24 cellular contexts compared by ENCODE assay signal in genomic region chr7:109864263-109864662, GRCh38.
DNase-seq lines count a peak whose midpoint lies in the region; ATAC-seq and TF ChIP-seq lines count a peak whose summit lies in the region.
"Had no signal": no experiment of that assay in that cellular context is flagged by ENCODE, and none has a peak within 500 bp of the region (broad histone marks: within the 10 kb centered on the region; RNA-seq: fewer than 3 reads in every experiment).

No MANE protein-coding gene starts in this region.

- H3K4me3 ChIP-seq in endodermal cell (ENCODE audit: low read length) (no peak overlapping the region), neural progenitor cell (no peak overlapping the region)
- H3K4me3 ChIP-seq: breast epithelium, mucosa of descending colon, tibial artery had no signal

- H3K27me3 Mint-ChIP-seq in endodermal cell (ENCODE audit: insufficient read depth) (no peaks in the 10 kb centered on the region), neural progenitor cell (ENCODE audit: insufficient read depth, low read depth) (no peaks in the 10 kb centered on the region)
- H3K27me3 Mint-ChIP-seq: activated T-cell treated with anti-CD3 and anti-CD28 coated beads, Interleukin-2, amount 50 U/mL, for 24 hours; progenitor cell of endocrine pancreas had no signal

- H4K20me1 ChIP-seq in neural progenitor cell (ENCODE audit: low read depth) = no peaks in the 10 kb centered on the region

- H3K4me1 ChIP-seq in endodermal cell (ENCODE audit: control insufficient read depth, insufficient read depth, low read length) (peaks cover 3% of the 10 kb centered on the region), neural progenitor cell (peaks cover 10% of the 10 kb centered on the region)
- H3K4me1 ChIP-seq: breast epithelium, tibial artery had no signal

- H3K27me3 ChIP-seq in endodermal cell (ENCODE audit: control insufficient read depth, insufficient read depth, low read length, poor library complexity, severe bottlenecking) = no peaks in the 10 kb centered on the region
- H3K27me3 ChIP-seq in neural progenitor cell = no peaks in the 10 kb centered on the region
- H3K27me3 ChIP-seq: breast epithelium, tibial artery had no signal

- TF ChIP-seq CTCF in endodermal cell (conservative IDR thresholded peaks at IDR 0.05) (no peak), neural progenitor cell (IDR thresholded peaks at IDR 0.05) (no peak)

- DNase-seq in DMS 273 treated with DMSO at 0.1 percent for 48 hours (lab: John Stamatoyannopoulos, UW) (peak; percentile 92), NCI-H2171 treated with DMSO at 0.1 percent for 48 hours (lab: John Stamatoyannopoulos, UW) (peak; percentile 86), endodermal cell (peak; percentile 45), neural progenitor cell (ENCODE audit: low spot score) (peak; percentile 62), activated gamma-delta T cell treated with Interleukin-2 at 50 U/mL for 16 hours (no peak), GOT3 (lab: John Stamatoyannopoulos, UW) (no peak)
- DNase-seq: activated naive CD4-positive, alpha-beta T cell treated with Interleukin-2 at 50 U/mL for 16 hours; activated T-cell treated with anti-CD3 and anti-CD28 coated beads, Interleukin-2, amount 50 U/mL, for 24 hours; amniotic stem cell; CD4-positive, alpha-beta T cell; effector CD8-positive, alpha-beta T cell; foreskin fibroblast; H9; mucosa of descending colon; NCI-H187 treated with DMSO at 0.1 percent for 48 hours; NCI-H226; stimulated activated CD4-positive, alpha-beta T cell treated with anti-CD3 and anti-CD28 coated beads, Interleukin-15, amount 100 ng/mL, for 24 hours; stimulated activated naive CD8-positive, alpha-beta T cell treated with anti-CD3 and anti-CD28 coated beads, Interleukin-15, amount 100 ng/mL, for 72 hours; tibial artery had no signal

- H3K27ac ChIP-seq in endodermal cell (ENCODE audit: low read depth, low read length) (no peak overlapping the region), neural progenitor cell (no peak overlapping the region)
- H3K27ac ChIP-seq: breast epithelium, KMS-11, tibial artery had no signal

- H3K9me3 ChIP-seq in endodermal cell (ENCODE audit: control insufficient read depth, low read length) (no peaks in the 10 kb centered on the region), neural progenitor cell (ENCODE audit: low read depth) (no peaks in the 10 kb centered on the region)
- H3K9me3 ChIP-seq: breast epithelium, mucosa of descending colon, tibial artery had no signal

- H3K9ac ChIP-seq in endodermal cell (ENCODE audit: extremely low read depth, low read length, poor library complexity, severe bottlenecking) = no peak overlapping the region
- H3K9ac ChIP-seq in neural progenitor cell = no peak overlapping the region
- H3K9ac ChIP-seq: KMS-11 had no signal

- H3K27ac Mint-ChIP-seq in endodermal cell (no peak overlapping the region), neural progenitor cell (peak overlapping the region; percentile 80)
- H3K27ac Mint-ChIP-seq: activated T-cell treated with anti-CD3 and anti-CD28 coated beads, Interleukin-2, amount 50 U/mL, for 24 hours; CD4-positive, alpha-beta T cell; H9; nephron; progenitor cell of endocrine pancreas; stimulated activated naive CD8-positive, alpha-beta T cell treated with anti-CD3 and anti-CD28 coated beads, Interleukin-15, amount 100 ng/mL, for 72 hours had no signal

- no peaks in the 10 kb centered on the region for H3F3A ChIP-seq in neural progenitor cell (ENCODE audit: low read depth)

- H2AFZ ChIP-seq in neural progenitor cell (replicated peaks) = no peak overlapping the region

- no peaks in the 10 kb centered on the region for H3K79me2 ChIP-seq in neural progenitor cell (ENCODE audit: low read depth)

- ATAC-seq in GM18502 (IDR thresholded peaks at IDR 0.05; ENCODE audit: poor library complexity, unreplicated experiment) = no peak
- ATAC-seq: mucosa of descending colon; stimulated activated naive CD8-positive, alpha-beta T cell treated with anti-CD3 and anti-CD28 coated beads, Interleukin-15, amount 100 ng/mL, for 72 hours had no signal

- H3K4me3 Mint-ChIP-seq in endodermal cell (no peak overlapping the region), neural progenitor cell (no peak overlapping the region)
- H3K4me3 Mint-ChIP-seq: activated T-cell treated with anti-CD3 and anti-CD28 coated beads, Interleukin-2, amount 50 U/mL, for 24 hours; CD4-positive, alpha-beta T cell; H9; nephron; stimulated activated naive CD8-positive, alpha-beta T cell treated with anti-CD3 and anti-CD28 coated beads, Interleukin-15, amount 100 ng/mL, for 72 hours had no signal

- H3K36me3 Mint-ChIP-seq in endodermal cell (ENCODE audit: low read depth) = no peaks in the 10 kb centered on the region
- H3K36me3 Mint-ChIP-seq in neural progenitor cell = no peaks in the 10 kb centered on the region

- H3K36me3 ChIP-seq in endodermal cell (ENCODE audit: control insufficient read depth, insufficient read depth, low read length) = no peaks in the 10 kb centered on the region
- H3K36me3 ChIP-seq in neural progenitor cell = no peaks in the 10 kb centered on the region
- H3K36me3 ChIP-seq: breast epithelium, tibial artery had no signal

- H3K4me1 Mint-ChIP-seq in endodermal cell (peaks cover 6% of the 10 kb centered on the region), neural progenitor cell (peaks cover 9% of the 10 kb centered on the region)
- H3K4me1 Mint-ChIP-seq: stimulated activated naive CD8-positive, alpha-beta T cell treated with anti-CD3 and anti-CD28 coated beads, Interleukin-15, amount 100 ng/mL, for 72 hours had no signal

- H3K4me2 ChIP-seq in neural progenitor cell = peak overlapping the region; percentile 24
- H3K4me2 ChIP-seq: KMS-11 had no signal

- H3K9me3 Mint-ChIP-seq in endodermal cell (no peaks in the 10 kb centered on the region), neural progenitor cell (no peaks in the 10 kb centered on the region)
- H3K9me3 Mint-ChIP-seq: activated T-cell treated with anti-CD3 and anti-CD28 coated beads, Interleukin-2, amount 50 U/mL, for 24 hours; CD4-positive, alpha-beta T cell; H9; nephron had no signal

Comparison
In these comparisons a context has a peak if more than half of its experiments do, and no peak if none do; other contexts are left out.
1. DNase-seq: peak in DMS 273 treated with DMSO at 0.1 percent for 48 hours (single experiment), NCI-H2171 treated with DMSO at 0.1 percent for 48 hours (single experiment), endodermal cell (single experiment) and neural progenitor cell (single experiment); none in activated gamma-delta T cell treated with Interleukin-2 at 50 U/mL for 16 hours (single experiment) and GOT3 (single experiment).